ENCODE assay signal across 1 cellular context in the genomic region with DNA sequence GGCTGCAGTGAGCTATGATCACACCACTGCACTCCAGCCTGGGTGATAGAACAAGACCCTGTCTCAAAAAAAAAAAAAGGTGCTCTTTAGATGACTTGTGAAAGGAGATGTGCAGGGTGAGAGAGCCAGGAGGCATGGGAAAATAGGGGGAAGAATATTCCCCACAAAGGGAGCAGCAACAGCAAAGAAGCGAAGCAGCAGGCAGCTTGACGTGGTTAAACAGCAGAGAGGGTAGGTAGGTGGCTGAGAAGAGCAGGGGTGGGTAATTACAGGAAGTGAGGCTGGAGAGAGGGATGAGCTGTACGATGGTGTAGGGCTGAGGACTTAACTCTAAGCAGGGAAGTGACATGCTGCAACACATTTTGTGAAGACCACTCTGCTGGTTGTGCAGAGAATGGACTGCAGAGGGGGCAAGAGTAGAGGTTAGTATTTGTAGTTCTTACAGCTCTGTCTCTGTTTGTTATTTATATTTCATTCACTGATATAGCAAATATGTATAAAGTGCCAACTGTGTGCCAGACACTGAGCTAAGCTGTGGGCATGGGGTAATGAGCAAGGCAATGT.
TF ChIP-seq lines count a peak whose summit lies in the region.

No MANE protein-coding gene starts in this region.

TF ChIP-seq in HepG2, 621 proteins besides CTCF, POLR2A, EP300 and RAD21 (continued from another document):
- TF ChIP-seq, protein P1, sequence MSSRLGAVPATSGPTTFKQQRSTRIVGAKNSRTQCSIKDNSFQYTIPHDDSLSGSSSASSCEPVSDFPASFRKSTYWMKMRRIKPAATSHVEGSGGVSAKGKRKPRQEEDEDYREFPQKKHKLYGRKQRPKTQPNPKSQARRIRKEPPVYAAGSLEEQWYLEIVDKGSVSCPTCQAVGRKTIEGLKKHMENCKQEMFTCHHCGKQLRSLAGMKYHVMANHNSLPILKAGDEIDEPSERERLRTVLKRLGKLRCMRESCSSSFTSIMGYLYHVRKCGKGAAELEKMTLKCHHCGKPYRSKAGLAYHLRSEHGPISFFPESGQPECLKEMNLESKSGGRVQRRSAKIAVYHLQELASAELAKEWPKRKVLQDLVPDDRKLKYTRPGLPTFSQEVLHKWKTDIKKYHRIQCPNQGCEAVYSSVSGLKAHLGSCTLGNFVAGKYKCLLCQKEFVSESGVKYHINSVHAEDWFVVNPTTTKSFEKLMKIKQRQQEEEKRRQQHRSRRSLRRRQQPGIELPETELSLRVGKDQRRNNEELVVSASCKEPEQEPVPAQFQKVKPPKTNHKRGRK (CRISPR knock-in tag; IDR thresholded peaks at IDR 0.05): no peak
- TF ChIP-seq ZSCAN25 (CRISPR knock-in tag; IDR thresholded peaks at IDR 0.05): peak; percentile 96
- TF ChIP-seq GABPA (IDR thresholded peaks at IDR 0.05; ENCODE audit: low read depth, low read length): no peak
- 0 out of 2 replicates have a peak, but pooled peaks have one; percentile 13 for TF ChIP-seq GABPA (CRISPR knock-in tag; IDR thresholded peaks at IDR 0.05; ENCODE audit: low read depth)
- no peak for TF ChIP-seq ZNF329 (CRISPR knock-in tag; IDR thresholded peaks at IDR 0.05; ENCODE audit: low read depth)
- TF ChIP-seq, protein P2, sequence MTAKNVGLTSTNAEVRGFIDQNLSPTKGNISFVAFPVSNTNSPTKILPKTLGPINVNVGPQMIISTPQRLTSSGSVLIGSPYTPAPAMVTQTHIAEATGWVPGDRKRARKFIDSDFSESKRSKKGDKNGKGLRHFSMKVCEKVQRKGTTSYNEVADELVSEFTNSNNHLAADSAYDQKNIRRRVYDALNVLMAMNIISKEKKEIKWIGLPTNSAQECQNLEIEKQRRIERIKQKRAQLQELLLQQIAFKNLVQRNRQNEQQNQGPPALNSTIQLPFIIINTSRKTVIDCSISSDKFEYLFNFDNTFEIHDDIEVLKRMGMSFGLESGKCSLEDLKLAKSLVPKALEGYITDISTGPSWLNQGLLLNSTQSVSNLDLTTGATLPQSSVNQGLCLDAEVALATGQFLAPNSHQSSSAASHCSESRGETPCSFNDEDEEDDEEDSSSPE (CRISPR knock-in tag; IDR thresholded peaks at IDR 0.05): no peak
- TF ChIP-seq, protein P3, sequence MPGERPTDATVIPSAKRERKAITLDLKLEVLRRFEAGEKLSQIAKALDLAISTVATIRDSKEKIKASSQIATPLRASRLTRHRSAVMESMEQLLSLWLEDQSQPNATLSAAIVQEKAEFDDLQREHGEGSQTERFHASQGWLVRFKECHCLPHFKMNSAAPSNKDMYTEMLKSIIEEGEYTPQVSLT (CRISPR knock-in tag; IDR thresholded peaks at IDR 0.05; ENCODE audit: borderline replicate concordance, low read depth): no peak
- TF ChIP-seq MXI1 (IDR thresholded peaks at IDR 0.05; ENCODE audit: borderline replicate concordance, low read depth, low read length): peak; percentile 44; the same call in 1 of the 3 replicates
- TF ChIP-seq, protein P4, sequence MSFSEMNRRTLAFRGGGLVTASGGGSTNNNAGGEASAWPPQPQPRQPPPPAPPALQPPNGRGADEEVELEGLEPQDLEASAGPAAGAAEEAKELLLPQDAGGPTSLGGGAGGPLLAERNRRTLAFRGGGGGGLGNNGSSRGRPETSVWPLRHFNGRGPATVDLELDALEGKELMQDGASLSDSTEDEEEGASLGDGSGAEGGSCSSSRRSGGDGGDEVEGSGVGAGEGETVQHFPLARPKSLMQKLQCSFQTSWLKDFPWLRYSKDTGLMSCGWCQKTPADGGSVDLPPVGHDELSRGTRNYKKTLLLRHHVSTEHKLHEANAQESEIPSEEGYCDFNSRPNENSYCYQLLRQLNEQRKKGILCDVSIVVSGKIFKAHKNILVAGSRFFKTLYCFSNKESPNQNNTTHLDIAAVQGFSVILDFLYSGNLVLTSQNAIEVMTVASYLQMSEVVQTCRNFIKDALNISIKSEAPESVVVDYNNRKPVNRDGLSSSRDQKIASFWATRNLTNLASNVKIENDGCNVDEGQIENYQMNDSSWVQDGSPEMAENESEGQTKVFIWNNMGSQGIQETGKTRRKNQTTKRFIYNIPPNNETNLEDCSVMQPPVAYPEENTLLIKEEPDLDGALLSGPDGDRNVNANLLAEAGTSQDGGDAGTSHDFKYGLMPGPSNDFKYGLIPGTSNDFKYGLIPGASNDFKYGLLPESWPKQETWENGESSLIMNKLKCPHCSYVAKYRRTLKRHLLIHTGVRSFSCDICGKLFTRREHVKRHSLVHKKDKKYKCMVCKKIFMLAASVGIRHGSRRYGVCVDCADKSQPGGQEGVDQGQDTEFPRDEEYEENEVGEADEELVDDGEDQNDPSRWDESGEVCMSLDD (CRISPR knock-in tag; IDR thresholded peaks at IDR 0.05; ENCODE audit: borderline replicate concordance): no peak
- no peak for TF ChIP-seq NFYB (CRISPR knock-in tag; IDR thresholded peaks at IDR 0.05)
- TF ChIP-seq, protein P5, sequence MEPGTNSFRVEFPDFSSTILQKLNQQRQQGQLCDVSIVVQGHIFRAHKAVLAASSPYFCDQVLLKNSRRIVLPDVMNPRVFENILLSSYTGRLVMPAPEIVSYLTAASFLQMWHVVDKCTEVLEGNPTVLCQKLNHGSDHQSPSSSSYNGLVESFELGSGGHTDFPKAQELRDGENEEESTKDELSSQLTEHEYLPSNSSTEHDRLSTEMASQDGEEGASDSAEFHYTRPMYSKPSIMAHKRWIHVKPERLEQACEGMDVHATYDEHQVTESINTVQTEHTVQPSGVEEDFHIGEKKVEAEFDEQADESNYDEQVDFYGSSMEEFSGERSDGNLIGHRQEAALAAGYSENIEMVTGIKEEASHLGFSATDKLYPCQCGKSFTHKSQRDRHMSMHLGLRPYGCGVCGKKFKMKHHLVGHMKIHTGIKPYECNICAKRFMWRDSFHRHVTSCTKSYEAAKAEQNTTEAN (CRISPR knock-in tag; conservative IDR thresholded peaks at IDR 0.05): no peak
- TF ChIP-seq, protein P6, sequence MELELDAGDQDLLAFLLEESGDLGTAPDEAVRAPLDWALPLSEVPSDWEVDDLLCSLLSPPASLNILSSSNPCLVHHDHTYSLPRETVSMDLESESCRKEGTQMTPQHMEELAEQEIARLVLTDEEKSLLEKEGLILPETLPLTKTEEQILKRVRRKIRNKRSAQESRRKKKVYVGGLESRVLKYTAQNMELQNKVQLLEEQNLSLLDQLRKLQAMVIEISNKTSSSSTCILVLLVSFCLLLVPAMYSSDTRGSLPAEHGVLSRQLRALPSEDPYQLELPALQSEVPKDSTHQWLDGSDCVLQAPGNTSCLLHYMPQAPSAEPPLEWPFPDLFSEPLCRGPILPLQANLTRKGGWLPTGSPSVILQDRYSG (CRISPR knock-in tag; IDR thresholded peaks at IDR 0.05): no peak
- no peak for TF ChIP-seq ZNF12 (CRISPR knock-in tag; IDR thresholded peaks at IDR 0.05)
- peak; percentile 56 for TF ChIP-seq STAG1 (CRISPR knock-in tag; IDR thresholded peaks at IDR 0.05)
- TF ChIP-seq, protein P7, sequence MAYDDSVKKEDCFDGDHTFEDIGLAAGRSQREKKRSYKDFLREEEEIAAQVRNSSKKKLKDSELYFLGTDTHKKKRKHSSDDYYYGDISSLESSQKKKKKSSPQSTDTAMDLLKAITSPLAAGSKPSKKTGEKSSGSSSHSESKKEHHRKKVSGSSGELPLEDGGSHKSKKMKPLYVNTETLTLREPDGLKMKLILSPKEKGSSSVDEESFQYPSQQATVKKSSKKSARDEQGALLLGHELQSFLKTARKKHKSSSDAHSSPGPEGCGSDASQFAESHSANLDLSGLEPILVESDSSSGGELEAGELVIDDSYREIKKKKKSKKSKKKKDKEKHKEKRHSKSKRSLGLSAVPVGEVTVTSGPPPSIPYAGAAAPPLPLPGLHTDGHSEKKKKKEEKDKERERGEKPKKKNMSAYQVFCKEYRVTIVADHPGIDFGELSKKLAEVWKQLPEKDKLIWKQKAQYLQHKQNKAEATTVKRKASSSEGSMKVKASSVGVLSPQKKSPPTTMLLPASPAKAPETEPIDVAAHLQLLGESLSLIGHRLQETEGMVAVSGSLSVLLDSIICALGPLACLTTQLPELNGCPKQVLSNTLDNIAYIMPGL (CRISPR knock-in tag; IDR thresholded peaks at IDR 0.05; ENCODE audit: borderline replicate concordance in 1 of 2, low read depth in 1 of 2): 0 out of 4 replicates have a peak, but pooled peaks of 1 of the 2 experiments have one; percentile 35
- no peak for TF ChIP-seq U2AF1 (optimal IDR thresholded peaks at IDR 0.05; ENCODE audit: low read depth, low read length)
- TF ChIP-seq SP4 (CRISPR knock-in tag; IDR thresholded peaks at IDR 0.05): peak; percentile 48; the same call in 1 of the 2 replicates
- TF ChIP-seq, protein P8, sequence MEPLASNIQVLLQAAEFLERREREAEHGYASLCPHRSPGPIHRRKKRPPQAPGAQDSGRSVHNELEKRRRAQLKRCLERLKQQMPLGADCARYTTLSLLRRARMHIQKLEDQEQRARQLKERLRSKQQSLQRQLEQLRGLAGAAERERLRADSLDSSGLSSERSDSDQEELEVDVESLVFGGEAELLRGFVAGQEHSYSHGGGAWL (CRISPR knock-in tag; IDR thresholded peaks at IDR 0.05): no peak
- TF ChIP-seq EEA1 (CRISPR knock-in tag; IDR thresholded peaks at IDR 0.05; ENCODE audit: borderline replicate concordance): no peak
- no peak for TF ChIP-seq ZNF253 (CRISPR knock-in tag; IDR thresholded peaks at IDR 0.05; ENCODE audit: borderline replicate concordance)
- TF ChIP-seq, protein P9, sequence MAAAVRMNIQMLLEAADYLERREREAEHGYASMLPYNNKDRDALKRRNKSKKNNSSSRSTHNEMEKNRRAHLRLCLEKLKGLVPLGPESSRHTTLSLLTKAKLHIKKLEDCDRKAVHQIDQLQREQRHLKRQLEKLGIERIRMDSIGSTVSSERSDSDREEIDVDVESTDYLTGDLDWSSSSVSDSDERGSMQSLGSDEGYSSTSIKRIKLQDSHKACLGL (CRISPR knock-in tag; IDR thresholded peaks at IDR 0.05): no peak
- no peak for TF ChIP-seq NCOA2 (CRISPR knock-in tag; IDR thresholded peaks at IDR 0.05)
- TF ChIP-seq ZNF136 (CRISPR knock-in tag; IDR thresholded peaks at IDR 0.05; ENCODE audit: low read depth): 0 out of 2 replicates have a peak, but pooled peaks have one; percentile 28
- no peak for TF ChIP-seq PHB2 (IDR thresholded peaks at IDR 0.05; ENCODE audit: partially characterized antibody)
- no peak for TF ChIP-seq IRF2 (CRISPR knock-in tag; IDR thresholded peaks at IDR 0.05)
- TF ChIP-seq NFRKB (IDR thresholded peaks at IDR 0.05): no peak
- peak; percentile 26; the same call in 1 of the 2 replicates for TF ChIP-seq SMC3 (IDR thresholded peaks at IDR 0.05; ENCODE audit: low read length)
- TF ChIP-seq, protein P10, sequence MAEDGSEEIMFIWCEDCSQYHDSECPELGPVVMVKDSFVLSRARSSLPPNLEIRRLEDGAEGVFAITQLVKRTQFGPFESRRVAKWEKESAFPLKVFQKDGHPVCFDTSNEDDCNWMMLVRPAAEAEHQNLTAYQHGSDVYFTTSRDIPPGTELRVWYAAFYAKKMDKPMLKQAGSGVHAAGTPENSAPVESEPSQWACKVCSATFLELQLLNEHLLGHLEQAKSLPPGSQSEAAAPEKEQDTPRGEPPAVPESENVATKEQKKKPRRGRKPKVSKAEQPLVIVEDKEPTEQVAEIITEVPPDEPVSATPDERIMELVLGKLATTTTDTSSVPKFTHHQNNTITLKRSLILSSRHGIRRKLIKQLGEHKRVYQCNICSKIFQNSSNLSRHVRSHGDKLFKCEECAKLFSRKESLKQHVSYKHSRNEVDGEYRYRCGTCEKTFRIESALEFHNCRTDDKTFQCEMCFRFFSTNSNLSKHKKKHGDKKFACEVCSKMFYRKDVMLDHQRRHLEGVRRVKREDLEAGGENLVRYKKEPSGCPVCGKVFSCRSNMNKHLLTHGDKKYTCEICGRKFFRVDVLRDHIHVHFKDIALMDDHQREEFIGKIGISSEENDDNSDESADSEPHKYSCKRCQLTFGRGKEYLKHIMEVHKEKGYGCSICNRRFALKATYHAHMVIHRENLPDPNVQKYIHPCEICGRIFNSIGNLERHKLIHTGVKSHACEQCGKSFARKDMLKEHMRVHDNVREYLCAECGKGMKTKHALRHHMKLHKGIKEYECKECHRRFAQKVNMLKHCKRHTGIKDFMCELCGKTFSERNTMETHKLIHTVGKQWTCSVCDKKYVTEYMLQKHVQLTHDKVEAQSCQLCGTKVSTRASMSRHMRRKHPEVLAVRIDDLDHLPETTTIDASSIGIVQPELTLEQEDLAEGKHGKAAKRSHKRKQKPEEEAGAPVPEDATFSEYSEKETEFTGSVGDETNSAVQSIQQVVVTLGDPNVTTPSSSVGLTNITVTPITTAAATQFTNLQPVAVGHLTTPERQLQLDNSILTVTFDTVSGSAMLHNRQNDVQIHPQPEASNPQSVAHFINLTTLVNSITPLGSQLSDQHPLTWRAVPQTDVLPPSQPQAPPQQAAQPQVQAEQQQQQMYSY (CRISPR knock-in tag; IDR thresholded peaks at IDR 0.05): no peak
- TF ChIP-seq ZNF629 (CRISPR knock-in tag; conservative IDR thresholded peaks at IDR 0.05): no peak
- TF ChIP-seq PRPF4 (IDR thresholded peaks at IDR 0.05; ENCODE audit: low read depth, low read length, poor library complexity, severe bottlenecking): no peak
- no peak for TF ChIP-seq ZNF652 (CRISPR knock-in tag; IDR thresholded peaks at IDR 0.05; ENCODE audit: borderline replicate concordance, low read depth)
- TF ChIP-seq SOX5 (CRISPR knock-in tag; IDR thresholded peaks at IDR 0.05; ENCODE audit: borderline replicate concordance): no peak
- TF ChIP-seq ZBTB20 (CRISPR knock-in tag; IDR thresholded peaks at IDR 0.05; ENCODE audit: borderline replicate concordance, low read depth): no peak
- TF ChIP-seq ZNF567 (CRISPR knock-in tag; IDR thresholded peaks at IDR 0.05; ENCODE audit: borderline replicate concordance): 0 out of 2 replicates have a peak, but pooled peaks have one; percentile 62
- TF ChIP-seq, protein P11, sequence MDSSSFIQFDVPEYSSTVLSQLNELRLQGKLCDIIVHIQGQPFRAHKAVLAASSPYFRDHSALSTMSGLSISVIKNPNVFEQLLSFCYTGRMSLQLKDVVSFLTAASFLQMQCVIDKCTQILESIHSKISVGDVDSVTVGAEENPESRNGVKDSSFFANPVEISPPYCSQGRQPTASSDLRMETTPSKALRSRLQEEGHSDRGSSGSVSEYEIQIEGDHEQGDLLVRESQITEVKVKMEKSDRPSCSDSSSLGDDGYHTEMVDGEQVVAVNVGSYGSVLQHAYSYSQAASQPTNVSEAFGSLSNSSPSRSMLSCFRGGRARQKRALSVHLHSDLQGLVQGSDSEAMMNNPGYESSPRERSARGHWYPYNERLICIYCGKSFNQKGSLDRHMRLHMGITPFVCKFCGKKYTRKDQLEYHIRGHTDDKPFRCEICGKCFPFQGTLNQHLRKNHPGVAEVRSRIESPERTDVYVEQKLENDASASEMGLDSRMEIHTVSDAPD (CRISPR knock-in tag; IDR thresholded peaks at IDR 0.05): no peak
- TF ChIP-seq ZNF367 (CRISPR knock-in tag; IDR thresholded peaks at IDR 0.05; ENCODE audit: borderline replicate concordance): no peak
- no peak for TF ChIP-seq ZNF780A (CRISPR knock-in tag; IDR thresholded peaks at IDR 0.05)
- no peak for TF ChIP-seq MYC (CRISPR knock-in tag; IDR thresholded peaks at IDR 0.05; ENCODE audit: borderline replicate concordance)
